1 cellular context compared by ENCODE assay signal in the genomic region with DNA sequence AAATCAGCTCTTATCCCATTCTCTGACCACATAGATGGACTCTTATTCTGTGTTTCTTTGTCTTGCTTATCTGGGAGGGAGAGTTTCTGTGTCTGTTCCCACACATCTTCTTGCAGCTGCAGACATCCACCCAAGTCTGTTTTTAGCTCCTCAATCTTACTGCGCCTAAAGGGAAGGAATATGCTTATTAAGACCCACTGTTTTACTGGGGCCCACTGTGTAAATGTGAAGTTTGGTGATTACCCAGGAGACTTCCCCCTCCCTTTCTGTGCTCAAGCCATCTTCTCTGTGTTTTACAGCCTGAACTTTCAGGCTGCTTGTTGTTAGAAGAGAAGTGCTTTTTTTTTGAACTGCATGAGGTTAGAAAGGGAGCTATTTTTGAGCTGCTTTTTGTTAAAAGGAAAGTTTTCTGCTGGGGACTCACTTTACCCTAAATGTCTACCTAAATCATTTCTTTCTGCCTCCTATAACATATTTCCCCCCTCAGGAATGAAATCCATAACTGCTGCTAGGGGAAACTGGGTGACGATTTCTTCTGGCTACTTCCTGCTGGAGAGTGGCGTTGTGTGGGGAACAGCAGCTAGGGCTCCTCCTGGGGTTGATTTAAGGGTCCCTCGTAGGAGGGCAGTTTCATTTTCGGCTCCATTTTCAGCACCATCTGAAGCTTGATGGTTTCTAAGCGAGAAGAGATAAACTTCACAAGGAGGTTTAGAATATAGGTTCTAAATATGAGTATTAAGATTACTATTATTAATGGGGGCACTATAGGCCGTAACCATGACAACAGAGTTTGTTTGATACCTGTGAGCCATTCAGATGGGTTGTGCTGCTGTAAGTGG.
A peak's percentile ranks its signal among the peaks of the same experiment; 100 is the strongest.
TF ChIP-seq lines count a peak whose summit lies in the region.

No MANE protein-coding gene starts in this region.

TF ChIP-seq in HepG2, 621 proteins besides CTCF, POLR2A, EP300 and RAD21:
- TF ChIP-seq DPF2 (CRISPR knock-in tag; IDR thresholded peaks at IDR 0.05; ENCODE audit: borderline replicate concordance, low read depth) (no peak), MAF1 (CRISPR knock-in tag; IDR thresholded peaks at IDR 0.05; ENCODE audit: borderline replicate concordance) (no peak), ZNF558 (CRISPR knock-in tag; IDR thresholded peaks at IDR 0.05; ENCODE audit: borderline replicate concordance) (no peak), RFX1 (IDR thresholded peaks at IDR 0.05) (peak; percentile 53; the same call in 1 of the 2 replicates)
